Comparison of ENCODE assay signal across 26 cellular contexts in the genomic region with DNA sequence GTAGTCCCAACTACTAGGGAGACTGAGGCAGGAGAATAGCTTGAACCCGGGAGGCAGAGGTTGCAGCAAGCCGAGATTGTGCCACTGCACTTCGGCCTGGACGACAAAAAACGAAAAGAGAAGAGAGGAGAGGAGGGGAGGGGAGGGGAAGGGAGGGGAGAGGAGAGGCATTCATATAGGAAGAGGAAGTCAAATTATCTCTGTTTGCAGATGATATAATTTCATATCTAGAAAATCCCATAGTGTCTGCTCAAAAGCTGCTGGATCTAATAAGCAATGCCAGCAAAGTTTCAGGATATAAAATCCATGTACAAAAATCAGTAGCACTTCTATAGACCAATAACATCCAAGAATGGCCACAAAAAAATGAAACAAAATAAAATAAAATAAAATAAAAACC.
DNase-seq lines count a peak whose midpoint lies in the region; ATAC-seq, FAIRE-seq and TF ChIP-seq lines count a peak whose summit lies in the region.
"Had no signal": no experiment of that assay in that cellular context is flagged by ENCODE, and none has a peak within 500 bp of the region (broad histone marks: within the 10 kb centered on the region; RNA-seq: fewer than 3 reads in every experiment).

No MANE protein-coding gene starts in this region.

- H4K20me1 ChIP-seq in HepG2 (ENCODE audit: insufficient read depth, low read length), result no peaks in the 10 kb centered on the region; the same call in 1 of the 2 replicates

- no peak overlapping the region for H3K4me3 ChIP-seq in HepG2 (replicated peaks in 1 of 3; ENCODE audit: insufficient read depth in 1 of 3, low read depth in 2 of 3, low read length in 3 of 3)
- no peak overlapping the region for H3K4me3 ChIP-seq in right lobe of liver
- H3K4me3 ChIP-seq: GM23248, HAP-1, SJSA1 had no signal

- H3K9me3 Mint-ChIP-seq in activated B cell treated with CpG ODN at 0.5 μM for 24 hours, result no peaks in the 10 kb centered on the region

- no peak overlapping the region for H3K9ac ChIP-seq in HepG2 (ENCODE audit: insufficient read depth, low read depth, low read length)
- H3K9ac ChIP-seq: GM23248 had no signal

- CTCF ChIA-PET in HepG2 (lab: Yijun Ruan, JAX; ENCODE audit: low intra/inter-chr PET ratio, low total read pairs), result no interaction called here
- CTCF ChIA-PET in activated B cell treated with CpG ODN at 0.5 μM for 24 hours (lab: Charles Lee), result no interaction called here

- BruUV-seq in HepG2 (replicated peaks; lab: Mats Ljungman, UMichigan), result no TSS peak

- in situ Hi-C loops in HepG2 (cut with HindIII; ENCODE audit: extremely low pct_ligation_motif_present, low pct_unique_long_range_greater_than_20kb), result no loop called here

- H3K4me3 Mint-ChIP-seq in activated B cell treated with CpG ODN at 0.5 μM for 24 hours, result peak overlapping the region; percentile 67
- H3K4me3 Mint-ChIP-seq: T-helper 17 cell had no signal

- H3K27ac ChIP-seq in HepG2 (ENCODE audit: extremely low read length, insufficient read depth, low read length) (no peak overlapping the region), right lobe of liver (no peak overlapping the region)
- H3K27ac ChIP-seq: GM23248, HL-60, SJSA1 had no signal

- TF ChIP-seq RAD21 in HepG2 (CRISPR knock-in tag; IDR thresholded peaks at IDR 0.05), result no peak

- H3K4me1 Mint-ChIP-seq in activated B cell treated with CpG ODN at 0.5 μM for 24 hours, result peaks cover 40% of the 10 kb centered on the region

- no peak for TF ChIP-seq POLR2A in HepG2 (IDR thresholded peaks at IDR 0.05; ENCODE audit: insufficient read depth in 1 of 2, low read depth in 2 of 2, low read length in 2 of 2)
- TF ChIP-seq POLR2A in right lobe of liver (IDR thresholded peaks at IDR 0.05), result no peak

- POLR2A ChIA-PET in HepG2 (lab: Yijun Ruan, JAX) (no interaction called here), activated B cell treated with CpG ODN at 0.5 μM for 24 hours (lab: Charles Lee) (no interaction called here)

- no peak for DNase-seq in HepG2 (ENCODE audit: low spot score)
- no peak for DNase-seq in right lobe of liver
- DNase-seq in OCI-M1 (lab: John Stamatoyannopoulos, UW), result peak; percentile 79
- no peak for DNase-seq in activated B cell treated with CpG ODN at 0.5 μM for 24 hours
- DNase-seq in iPS-NIHi7 (ENCODE audit: extremely low spot score), result no peak
- DNase-seq: 8988T, C1 segment of cervical spinal cord, DMS53, GDM1, GM23248, Karpas-422, NCI-H1105, NCI-H146, NCI-H2029, NCI-H2227 treated with DMSO at 0.1 percent for 48 hours, NCI-H510A, NCI-H748 treated with DMSO at 0.1 percent for 48 hours, SW 1271, T-helper 17 cell had no signal

- TF ChIP-seq CTCF in HepG2 (CRISPR knock-in tag; IDR thresholded peaks at IDR 0.05) (no peak), right lobe of liver (IDR thresholded peaks at IDR 0.05) (no peak), activated B cell treated with CpG ODN at 0.5 μM for 24 hours (IDR thresholded peaks at IDR 0.05) (no peak)

- ATAC-seq in HepG2, result no peak
- ATAC-seq in right lobe of liver, result no peak
- ATAC-seq in activated B cell treated with CpG ODN at 0.5 μM for 24 hours (ENCODE audit: low read depth), result peak; percentile 49
- no peak for ATAC-seq in GM19395 (IDR thresholded peaks at IDR 0.05; ENCODE audit: unreplicated experiment)
- no peak for ATAC-seq in HG02642 (IDR thresholded peaks at IDR 0.05; ENCODE audit: poor library complexity, unreplicated experiment)
- no peak for ATAC-seq in GM19351 (IDR thresholded peaks at IDR 0.05; ENCODE audit: unreplicated experiment)
- ATAC-seq: T-helper 17 cell had no signal

- no peaks in the 10 kb centered on the region for H3K27me3 Mint-ChIP-seq in activated B cell treated with CpG ODN at 0.5 μM for 24 hours
- H3K27me3 Mint-ChIP-seq: T-helper 17 cell had no signal

- intact Hi-C loops in HepG2 (cut with micrococcal nuclease; ENCODE audit: unreplicated experiment) (no loop called here), right lobe of liver (cut with DNase I) (no loop called here), activated B cell treated with CpG ODN at 0.5 μM for 24 hours (cut with micrococcal nuclease) (no loop called here)

- peak overlapping the region; percentile 60 for H3K27ac Mint-ChIP-seq in activated B cell treated with CpG ODN at 0.5 μM for 24 hours
- H3K27ac Mint-ChIP-seq: T-helper 17 cell had no signal

- H3K36me3 ChIP-seq in HepG2 (replicated peaks in 1 of 2; ENCODE audit: control insufficient read depth in 1 of 2, insufficient read depth in 2 of 2, low read length in 2 of 2) (no peaks in the 10 kb centered on the region), right lobe of liver (no peaks in the 10 kb centered on the region)
- H3K36me3 ChIP-seq: HAP-1, SJSA1 had no signal

- no peak for FAIRE-seq in HepG2 (lab: Jason Lieb, UNC)
- FAIRE-seq: RCC 7860 had no signal

- no peak overlapping the region for H2AFZ ChIP-seq in HepG2 (ENCODE audit: low read length)
- H2AFZ ChIP-seq: GM23248 had no signal

- H3K9me3 ChIP-seq in HepG2 (ENCODE audit: low read length) (no peaks in the 10 kb centered on the region), right lobe of liver (no peaks in the 10 kb centered on the region)
- H3K9me3 ChIP-seq: HAP-1, SJSA1 had no signal

- WGBS in HepG2 (ENCODE audit: low lambda C conversion rate), result 91% methylated on average over 5 of the region's 5 CpGs
- 77% methylated on average over 5 of the region's 5 CpGs for WGBS in right lobe of liver (ENCODE audit: insufficient coverage, low coverage, low lambda C conversion rate, missing lambda C conversion rate)

- H3K4me2 ChIP-seq in HepG2 (ENCODE audit: low read depth, low read length), result no peak overlapping the region

- H3K79me2 ChIP-seq in HepG2 (ENCODE audit: insufficient read depth, low read length), result no peaks in the 10 kb centered on the region

- H3K27me3 ChIP-seq in HepG2 (ENCODE audit: control insufficient read depth in 1 of 2, insufficient read depth in 2 of 2, low read length in 2 of 2), result no peaks in the 10 kb centered on the region
- H3K27me3 ChIP-seq in right lobe of liver, result no peaks in the 10 kb centered on the region
- H3K27me3 ChIP-seq: SJSA1 had no signal

- no peaks in the 10 kb centered on the region for H3K4me1 ChIP-seq in HepG2 (ENCODE audit: insufficient read depth, low read length)
- peaks cover 0 to 5% (median 0%) of the 10 kb centered on the region in 4 donors for H3K4me1 ChIP-seq in right lobe of liver
- H3K4me1 ChIP-seq: HAP-1, SJSA1 had no signal

- no peak for TF ChIP-seq EP300 in HepG2 (IDR thresholded peaks at IDR 0.05; ENCODE audit: low read depth in 2 of 2, low read length in 2 of 2)
- TF ChIP-seq EP300 in HepG2 (CRISPR knock-in tag; IDR thresholded peaks at IDR 0.05; ENCODE audit: borderline replicate concordance), result no peak

- peaks cover 9% of the 10 kb centered on the region for H3K36me3 Mint-ChIP-seq in activated B cell treated with CpG ODN at 0.5 μM for 24 hours (ENCODE audit: low read depth)

TF ChIP-seq in HepG2, 621 proteins besides CTCF, POLR2A, EP300 and RAD21:
- TF ChIP-seq GFI1 (CRISPR knock-in tag; IDR thresholded peaks at IDR 0.05; ENCODE audit: borderline replicate concordance), result no peak
- TF ChIP-seq HNRNPK (IDR thresholded peaks at IDR 0.05; ENCODE audit: low read depth, low read length, poor library complexity, severe bottlenecking), result peak; percentile 49
